Comparison of ENCODE assay signal across 8 cellular contexts in the genomic region with DNA sequence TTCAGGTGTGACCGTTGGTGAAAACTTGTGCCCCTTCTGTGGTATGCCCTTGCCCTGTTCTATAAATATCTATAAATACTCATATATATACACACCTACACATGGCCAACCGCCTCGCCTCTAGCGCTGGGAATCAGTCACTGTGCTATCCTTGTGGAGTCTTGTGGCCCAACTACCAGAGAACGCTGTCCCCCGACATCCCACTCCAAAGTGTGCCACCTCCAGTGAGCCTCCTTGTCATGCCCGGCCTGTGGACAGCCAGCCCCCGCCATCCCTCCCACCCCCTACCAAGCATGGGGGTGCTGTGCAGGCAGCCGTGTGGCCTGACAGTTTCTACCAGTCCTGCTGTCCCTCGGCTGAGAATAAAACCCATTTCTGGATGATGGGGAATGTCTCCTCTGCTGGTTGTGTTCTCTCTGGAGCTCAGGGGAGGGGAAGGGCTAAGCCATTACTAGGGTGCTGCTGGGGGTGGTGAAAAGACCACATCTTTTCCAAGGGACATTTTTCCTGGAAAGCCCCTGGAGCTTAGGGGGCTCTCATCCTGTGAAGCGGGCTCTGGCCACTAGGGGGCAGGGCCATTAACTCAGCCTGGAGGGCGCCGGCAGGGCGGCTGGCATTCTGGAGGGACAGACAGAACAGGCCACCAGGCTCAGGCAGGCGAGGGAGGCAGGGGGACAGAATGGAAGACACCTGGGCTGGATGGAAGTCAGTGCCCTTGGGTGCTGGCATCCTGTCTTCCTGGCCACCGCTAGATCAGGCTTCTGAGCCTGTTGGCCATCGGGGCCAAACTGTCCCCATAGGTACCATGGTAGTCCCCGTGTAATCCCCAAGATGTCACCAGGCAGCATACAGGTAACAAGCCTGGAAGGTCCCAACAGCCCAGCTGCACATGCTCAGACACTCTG. TPM values are rescaled to one million over a fixed set of nuclear protein-coding genes. Genes with fewer than 3 reads are reported as not detected.
DNase-seq lines count a peak whose midpoint lies in the region; ATAC-seq, FAIRE-seq and TF ChIP-seq lines count a peak whose summit lies in the region.

No MANE protein-coding gene starts in this region.

- H2AFZ ChIP-seq in fibroblast of lung (ENCODE audit: low read length) (no peak overlapping the region), neuronal stem cell (ENCODE audit: low read length) (no peak overlapping the region)

- H3K36me3 ChIP-seq in fibroblast of lung (ENCODE audit: control insufficient read depth, insufficient read depth, low read length) (peaks cover 20% of the 10 kb centered on the region), neuronal stem cell (replicated peaks in 1 of 2; ENCODE audit: control insufficient read depth in 2 of 2, insufficient read depth in 2 of 2, low read length in 2 of 2) (peaks cover 38 to 54% of the 10 kb centered on the region in 2 donors)

- H2AK5ac ChIP-seq in neuronal stem cell (ENCODE audit: low read depth, low read length), result no peak overlapping the region

- WGBS in neuronal stem cell (ENCODE audit: extremely low coverage in 2 of 2, insufficient read length in 2 of 2, insufficient replicate concordance in 1 of 2), 2 donors, result no CpG with 5 or more reads among the region's 18 CpGs

- H3K9ac ChIP-seq in fibroblast of lung (ENCODE audit: insufficient read depth, low read length) (no peak overlapping the region), neuronal stem cell (ENCODE audit: low read depth, low read length, poor library complexity) (no peak overlapping the region)

- no peak overlapping the region for H2BK120ac ChIP-seq in neuronal stem cell (ENCODE audit: low read depth, low read length)

- H4K8ac ChIP-seq in neuronal stem cell (ENCODE audit: low read depth, low read length), result no peak overlapping the region

- DNase-seq in A172 (ENCODE audit: low spot score) (peak; percentile 62), NCI-H748 (lab: John Stamatoyannopoulos, UW; ENCODE audit: unreplicated experiment) (peak; percentile 66), activated T-cell treated with anti-CD3 and anti-CD28 coated beads for 48 hours (ENCODE audit: low read depth) (peak; percentile 50), fibroblast of lung (ENCODE audit: low read depth in 2 of 2) (peak; percentile 36 to 42), neuronal stem cell (ENCODE audit: low spot score) (peak; percentile 67), urothelium cell line (ENCODE audit: low spot score) (peak; percentile 72)

- no peaks in the 10 kb centered on the region for H3K4me1 ChIP-seq in fibroblast of lung (ENCODE audit: control insufficient read depth, extremely low read depth, insufficient read depth, low read length)
- peaks cover 0 to 11% of the 10 kb centered on the region in 2 donors for H3K4me1 ChIP-seq in neuronal stem cell (ENCODE audit: control insufficient read depth in 2 of 2, insufficient read depth in 1 of 2, low read depth in 1 of 2, low read length in 2 of 2)

- ATAC-seq in HG03135 (IDR thresholded peaks at IDR 0.05; ENCODE audit: unreplicated experiment), result no peak

- H3K14ac ChIP-seq in neuronal stem cell (ENCODE audit: low read length), result no peak overlapping the region

- H2BK15ac ChIP-seq in neuronal stem cell (ENCODE audit: low read length), result no peak overlapping the region

- H3K9me3 ChIP-seq in fibroblast of lung (ENCODE audit: control insufficient read depth, insufficient read depth, low read depth, low read length) (no peaks in the 10 kb centered on the region), neuronal stem cell (replicated peaks in 1 of 2; ENCODE audit: control insufficient read depth in 2 of 2, insufficient read depth in 1 of 2, low read depth in 1 of 2, low read length in 2 of 2) (no peaks in the 10 kb centered on the region)

- H3K27ac ChIP-seq in fibroblast of lung (ENCODE audit: insufficient read depth, low read length) (no peak overlapping the region), neuronal stem cell (replicated peaks; ENCODE audit: low read length) (no peak overlapping the region)

- no peak overlapping the region for H2BK12ac ChIP-seq in neuronal stem cell (ENCODE audit: low read length)

- H2BK5ac ChIP-seq in neuronal stem cell (ENCODE audit: low read length), result no peak overlapping the region

- no peak overlapping the region for H3K4me3 ChIP-seq in fibroblast of lung (replicated peaks in 1 of 4; ENCODE audit: control extremely low read depth in 1 of 4, insufficient read depth in 1 of 4, low read depth in 3 of 4, low read length in 4 of 4)
- H3K4me3 ChIP-seq in neuronal stem cell (ENCODE audit: low read length in 2 of 2), result no peak overlapping the region

- no peak overlapping the region for H3K18ac ChIP-seq in neuronal stem cell (ENCODE audit: low read length)

- H3K79me1 ChIP-seq in neuronal stem cell (ENCODE audit: low read depth, low read length), result peaks cover 3% of the 10 kb centered on the region

- H3K27me3 ChIP-seq in fibroblast of lung (ENCODE audit: control insufficient read depth, insufficient read depth, low read length), result no peaks in the 10 kb centered on the region
- no peaks in the 10 kb centered on the region for H3K27me3 ChIP-seq in neuronal stem cell (ENCODE audit: control insufficient read depth in 3 of 3, insufficient read depth in 3 of 3, low read depth in 1 of 3, low read length in 3 of 3)

- no peak overlapping the region for H4K91ac ChIP-seq in neuronal stem cell (ENCODE audit: low read depth, low read length, poor library complexity)

- H3K23ac ChIP-seq in neuronal stem cell (ENCODE audit: low read depth, low read length, poor library complexity), result peak overlapping the region; percentile 12

- H3K4ac ChIP-seq in neuronal stem cell (ENCODE audit: low read length), result no peak overlapping the region

- peak; percentile 91 for TF ChIP-seq CTCF in GM12873 (IDR thresholded peaks at IDR 0.05; ENCODE audit: insufficient read depth, low read depth, low read length, missing control alignments)
- TF ChIP-seq CTCF in fibroblast of lung (conservative IDR thresholded peaks at IDR 0.05 in 1 of 2, IDR thresholded peaks at IDR 0.05 in 1 of 2; ENCODE audit: low read depth in 1 of 2, low read length in 2 of 2), result peak; percentile 75 to 92

- H3K79me2 ChIP-seq in fibroblast of lung (ENCODE audit: control insufficient read depth, insufficient read depth, low read length), result no peaks in the 10 kb centered on the region

- no peak for FAIRE-seq in urothelium cell line (lab: Jason Lieb, UNC)

- H3K4me2 ChIP-seq in fibroblast of lung (ENCODE audit: extremely low read depth, insufficient read depth, low read length), result no peak overlapping the region
- H3K4me2 ChIP-seq in neuronal stem cell (ENCODE audit: insufficient read depth, low read length, poor library complexity, severe bottlenecking), result no peak overlapping the region

- H4K20me1 ChIP-seq in fibroblast of lung (ENCODE audit: control insufficient read depth, extremely low read depth, insufficient read depth, low read length), result no peaks in the 10 kb centered on the region

RNA-seq across cellular contexts. Expression of gene GOLGA2, which starts 20.7 kb away (rescaled TPM):
- total RNA-seq in A172 (2014; rRNA removed; shearing (Covaris generic)), result 118 and 155 TPM in 2 replicates
- 96.0 and 118 TPM in 2 replicates for total RNA-seq in fibroblast of lung
- 107 and 126 TPM in 2 replicates for polyA plus RNA-seq in fibroblast of lung
- polyA plus RNA-seq in fibroblast of lung (2012), result 105 and 118 TPM in 2 replicates
- 33.4 and 48.1 TPM in 2 replicates for polyA minus RNA-seq in fibroblast of lung (ENCODE audit: low replicate concordance)
- 29.3 TPM for polyA plus RNA-seq in neuronal stem cell (2013, experiment 1 of 2)
- polyA plus RNA-seq in neuronal stem cell (2013, experiment 2 of 2), result 30.6 TPM

RNA-seq across cellular contexts. Expression of gene SWI5, which starts 21.0 kb away (rescaled TPM):
- 110 and 118 TPM in 2 replicates for total RNA-seq in A172 (2014; rRNA removed; shearing (Covaris generic))
- 35.4 and 35.7 TPM in 2 replicates for total RNA-seq in fibroblast of lung
- polyA plus RNA-seq in fibroblast of lung, result 46.7 and 62.6 TPM in 2 replicates
- 36.9 and 53.1 TPM in 2 replicates for polyA plus RNA-seq in fibroblast of lung (2012)
- polyA minus RNA-seq in fibroblast of lung (ENCODE audit: low replicate concordance), result 17.8 and 19.4 TPM in 2 replicates
- polyA plus RNA-seq in neuronal stem cell (2013, experiment 1 of 2), result 21.5 TPM
- 21.5 TPM for polyA plus RNA-seq in neuronal stem cell (2013, experiment 2 of 2)

RNA-seq across cellular contexts. Expression of gene DNM1, which starts 51.9 kb away (rescaled TPM):
- total RNA-seq in A172 (2014; rRNA removed; shearing (Covaris generic)), result 16.7 and 20.6 TPM in 2 replicates
- total RNA-seq in fibroblast of lung, result 11.8 and 30.4 TPM in 2 replicates
- polyA plus RNA-seq in fibroblast of lung, result 3.7 and 11.6 TPM in 2 replicates
- 7.7 and 22.6 TPM in 2 replicates for polyA plus RNA-seq in fibroblast of lung (2012)
- polyA minus RNA-seq in fibroblast of lung (ENCODE audit: low replicate concordance), result 14.2 and 47.3 TPM in 2 replicates
- polyA plus RNA-seq in neuronal stem cell (2013, experiment 1 of 2), result 46.5 TPM
- 48.3 TPM for polyA plus RNA-seq in neuronal stem cell (2013, experiment 2 of 2)
